ENCODE assay signal across 10 cellular contexts in the genomic region with DNA sequence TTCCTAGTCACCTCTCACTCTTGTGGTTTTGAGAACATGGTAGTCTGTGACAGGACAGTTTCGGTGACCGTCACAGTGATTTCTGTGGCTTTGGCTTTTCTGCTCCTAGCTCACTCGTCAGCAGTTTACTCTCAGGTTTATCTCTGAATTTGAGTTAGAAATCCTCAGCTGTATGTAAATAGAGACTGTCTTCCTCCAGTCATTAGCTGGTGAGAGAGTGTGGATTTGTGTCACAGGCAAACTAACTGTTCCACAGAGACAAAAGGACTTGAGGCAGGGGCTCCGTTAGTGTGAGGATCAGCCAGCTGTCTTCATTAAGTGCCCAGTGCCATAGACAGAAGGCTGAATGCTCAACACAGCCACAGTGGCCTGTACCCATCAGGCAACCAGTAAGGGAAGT.
DNase-seq lines count a peak whose midpoint lies in the region; ATAC-seq and TF ChIP-seq lines count a peak whose summit lies in the region.
"Had no signal": no experiment of that assay in that cellular context is flagged by ENCODE, and none has a peak within 500 bp of the region (broad histone marks: within the 10 kb centered on the region; RNA-seq: fewer than 3 reads in every experiment).

No MANE protein-coding gene starts in this region.

- WGBS in thymus: 61% methylated on average over 4 of the region's 4 CpGs

- H3K27me3 Mint-ChIP-seq in activated naive CD8-positive, alpha-beta T cell treated with anti-CD3 and anti-CD28 coated beads, Interleukin-2, amount 50 U/mL, for 24 hours: no peaks in the 10 kb centered on the region
- H3K27me3 Mint-ChIP-seq: CD4-positive, CD25-positive, alpha-beta regulatory T cell had no signal

- peak; percentile 59 for ATAC-seq in activated naive CD8-positive, alpha-beta T cell treated with anti-CD3 and anti-CD28 coated beads, Interleukin-2, amount 50 U/mL, for 24 hours
- no peak for ATAC-seq in GM21423 (IDR thresholded peaks at IDR 0.05; ENCODE audit: unreplicated experiment)

- no peaks in the 10 kb centered on the region for H3K36me3 ChIP-seq in KMS-11 (ENCODE audit: insufficient read depth)
- H3K36me3 ChIP-seq in thymus (ENCODE audit: control insufficient read depth, insufficient read depth): peaks cover 4% of the 10 kb centered on the region

- peaks cover 9% of the 10 kb centered on the region for H3K36me3 Mint-ChIP-seq in activated naive CD8-positive, alpha-beta T cell treated with anti-CD3 and anti-CD28 coated beads, Interleukin-2, amount 50 U/mL, for 24 hours (ENCODE audit: low read depth)

- H3K4me1 ChIP-seq in KMS-11 (ENCODE audit: low read depth, poor library complexity, severe bottlenecking): peaks cover 23% of the 10 kb centered on the region
- no peaks in the 10 kb centered on the region for H3K4me1 ChIP-seq in thymus (ENCODE audit: control insufficient read depth, insufficient read depth, low read length)

- H3K4me1 Mint-ChIP-seq in activated naive CD8-positive, alpha-beta T cell treated with anti-CD3 and anti-CD28 coated beads, Interleukin-2, amount 50 U/mL, for 24 hours: peaks cover 22% of the 10 kb centered on the region
- H3K4me1 Mint-ChIP-seq: nephron had no signal

- peak overlapping the region; percentile 49 for H3K4me2 ChIP-seq in KMS-11

- no peak for TF ChIP-seq CTCF in KMS-11 (conservative IDR thresholded peaks at IDR 0.05; ENCODE audit: low read depth, low read length)

- H3K4me3 ChIP-seq in KMS-11 (IDR thresholded peaks at IDR 0.05; ENCODE audit: insufficient read depth, low read depth, low read length): no peak overlapping the region
- H3K4me3 ChIP-seq in thymus (ENCODE audit: low read length): no peak overlapping the region

- H3K9ac ChIP-seq in KMS-11: no peak overlapping the region

- no peaks in the 10 kb centered on the region for H3K9me3 ChIP-seq in thymus (ENCODE audit: control insufficient read depth)

- no peak overlapping the region for H3K4me3 Mint-ChIP-seq in activated naive CD8-positive, alpha-beta T cell treated with anti-CD3 and anti-CD28 coated beads, Interleukin-2, amount 50 U/mL, for 24 hours
- H3K4me3 Mint-ChIP-seq: nephron had no signal

- no peak overlapping the region for H3K27ac Mint-ChIP-seq in activated naive CD8-positive, alpha-beta T cell treated with anti-CD3 and anti-CD28 coated beads, Interleukin-2, amount 50 U/mL, for 24 hours
- H3K27ac Mint-ChIP-seq: nephron had no signal

- peak overlapping the region; percentile 4; the same call in 1 of the 2 replicates for H3K27ac ChIP-seq in KMS-11
- peak overlapping the region; percentile 75 for H3K27ac ChIP-seq in thymus (ENCODE audit: low read depth)

- no peaks in the 10 kb centered on the region for H3K9me3 Mint-ChIP-seq in activated naive CD8-positive, alpha-beta T cell treated with anti-CD3 and anti-CD28 coated beads, Interleukin-2, amount 50 U/mL, for 24 hours
- H3K9me3 Mint-ChIP-seq: CD4-positive, CD25-positive, alpha-beta regulatory T cell; nephron had no signal

- H3K27me3 ChIP-seq in KMS-11 (ENCODE audit: insufficient read depth, low read depth) (peaks cover 22% of the 10 kb centered on the region), thymus (ENCODE audit: control insufficient read depth, insufficient read depth) (no peaks in the 10 kb centered on the region)

- H3K79me2 ChIP-seq in KMS-11 (ENCODE audit: insufficient read depth, low read depth): no peaks in the 10 kb centered on the region

- peak in 2 of 3 donors; percentile 6 to 28 for DNase-seq in stimulated activated CD4-positive, alpha-beta T cell treated with anti-CD3 and anti-CD28 coated beads, Interleukin-12 subunit alpha, Interleukin-12 subunit beta, amount 100 ng/mL, for 48 hours (ENCODE audit: low read depth in 2 of 3, low spot score in 1 of 3)
- DNase-seq in stimulated activated CD4-positive, alpha-beta T cell treated with anti-CD3 and anti-CD28 coated beads, Interleukin-4, amount 100 ng/mL, for 1 hour: no peak
- peak; percentile 5 for DNase-seq in activated naive CD8-positive, alpha-beta T cell treated with anti-CD3 and anti-CD28 coated beads, Interleukin-2, amount 50 U/mL, for 24 hours
- no peak for DNase-seq in GOT3 (lab: John Stamatoyannopoulos, UW)
- DNase-seq in NCI-H446 (lab: John Stamatoyannopoulos, UW): no peak

- no peak overlapping the region for H2AFZ ChIP-seq in KMS-11 (ENCODE audit: low read depth)

- H4K20me1 ChIP-seq in KMS-11 (ENCODE audit: insufficient read depth): no peaks in the 10 kb centered on the region

Comparison
In these comparisons a context has a peak if more than half of its experiments do, and no peak if none do; other contexts are left out.
1. DNase-seq: peak in stimulated activated CD4-positive, alpha-beta T cell treated with anti-CD3 and anti-CD28 coated beads, Interleukin-12 subunit alpha, Interleukin-12 subunit beta, amount 100 ng/mL, for 48 hours (2 of 3) and activated naive CD8-positive, alpha-beta T cell treated with anti-CD3 and anti-CD28 coated beads, Interleukin-2, amount 50 U/mL, for 24 hours (single experiment); none in stimulated activated CD4-positive, alpha-beta T cell treated with anti-CD3 and anti-CD28 coated beads, Interleukin-4, amount 100 ng/mL, for 1 hour (single experiment), GOT3 (single experiment) and NCI-H446 (0 of 2).